Comparison of ENCODE assay signal across 8 cellular contexts in the genomic region with DNA sequence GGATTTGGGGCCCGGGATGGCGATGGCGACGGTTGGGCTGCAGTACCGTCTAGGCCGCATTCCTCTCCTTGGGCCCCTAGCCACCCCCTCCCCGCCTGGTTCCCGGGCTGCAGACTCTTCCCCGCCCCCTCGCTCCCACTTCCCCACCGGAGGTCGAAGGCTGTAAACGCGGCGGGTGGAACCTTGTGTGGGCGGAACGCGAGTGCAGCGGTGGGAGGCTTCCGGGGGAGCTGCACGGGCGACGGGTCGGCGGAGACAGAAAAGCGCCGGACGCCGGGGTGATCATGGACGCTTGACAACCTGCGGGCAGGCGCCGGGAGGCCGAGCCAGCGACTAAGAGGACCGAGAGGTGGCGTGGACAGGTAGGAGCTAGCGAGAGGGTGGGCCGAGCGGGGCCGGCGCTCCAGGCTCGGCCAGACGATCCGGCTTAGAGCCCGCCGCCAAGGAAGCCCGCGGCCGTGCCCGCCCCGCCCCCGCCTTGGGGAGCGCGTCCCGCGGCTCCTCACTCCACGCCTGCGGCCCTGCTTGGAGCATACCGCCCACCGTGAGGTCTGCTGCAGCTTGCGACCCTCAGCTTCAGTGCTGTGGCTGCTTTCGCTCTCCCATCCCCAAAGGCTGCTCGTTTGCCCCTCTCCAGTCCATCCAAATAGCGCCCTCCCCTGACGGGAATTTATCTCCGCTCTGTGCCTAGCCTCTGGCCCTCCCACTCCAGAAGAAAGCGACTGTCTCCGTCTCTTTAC. TPM values are rescaled to one million over a fixed set of nuclear protein-coding genes. Genes with fewer than 3 reads are reported as not detected.
DNase-seq lines count a peak whose midpoint lies in the region; ATAC-seq and TF ChIP-seq lines count a peak whose summit lies in the region.

A gene (plus strand): TSS at position 269 of the 740 bp plus-strand sequence. CDS start 2,126 bp downstream, outside the sequence.

- H3K9ac ChIP-seq in colonic mucosa (ENCODE audit: low read depth in 2 of 2, low read length in 2 of 2) = peak within 1 kb of the TSS; percentile 54 to 60

- peak within 1 kb of the TSS; percentile 35 for H3K27ac ChIP-seq in colonic mucosa

- H3K4me3 ChIP-seq in colonic mucosa = peak within 1 kb of the TSS; percentile 99

- peaks cover 10% of the 10 kb centered on the region for H3K4me1 ChIP-seq in colonic mucosa

- TF ChIP-seq CTCF in AG09319 (IDR thresholded peaks at IDR 0.05; ENCODE audit: low read depth, low read length) = peak; percentile 54
- no peak for TF ChIP-seq CTCF in colonic mucosa (IDR thresholded peaks at IDR 0.05)

- H3K36me3 ChIP-seq in colonic mucosa = no peaks in the 10 kb centered on the region

- ATAC-seq in GM19035 (IDR thresholded peaks at IDR 0.05; ENCODE audit: unreplicated experiment) = peak; percentile 68
- ATAC-seq in HG03354 (IDR thresholded peaks at IDR 0.05; ENCODE audit: poor library complexity, severe bottlenecking, unreplicated experiment) = peak; percentile 65
- peak; percentile 63 for ATAC-seq in left colon

- no peaks in the 10 kb centered on the region for H3K9me3 ChIP-seq in colonic mucosa

- DNase-seq in AG09319 (ENCODE audit: extremely low read depth, low read depth) = no peak
- peak; percentile 66 to 82 for DNase-seq in NCI-H524 (lab: John Stamatoyannopoulos, UW)
- peak; percentile 92 for DNase-seq in activated CD4-positive, alpha-beta T cell treated with anti-CD3 and anti-CD28 coated beads for 48 hours
- peak; percentile 85 for DNase-seq in colonic mucosa
- peak; percentile 72 to 85 for DNase-seq in left colon
- DNase-seq in stimulated activated CD4-positive, alpha-beta T cell treated with anti-CD3 and anti-CD28 coated beads, Interleukin-1b, Interleukin-23, amount 100 ng/mL, for 48 hours = peak; percentile 88

- intact Hi-C loops in colonic mucosa (cut with DNase I) (loop anchor here (10.0 kb wide), 1 partner anchor 182 kb away; no protein-coding TSS in a partner anchor), left colon (cut with DNase I, micrococcal nuclease) (no loop called here)

- H3K27me3 ChIP-seq in colonic mucosa = no peaks in the 10 kb centered on the region

RNA-seq across cellular contexts. Expression of the gene that starts here (rescaled TPM):
- total RNA-seq in colonic mucosa = 10 to 100 TPM; 18.3 to 33.3 TPM
- 10 to 100 TPM; 21.7 to 28.1 TPM for total RNA-seq in left colon
